Comparison of ENCODE assay signal across 31 cellular contexts in genomic region chr5:40141418-40141817, GRCh38.
"Had no signal": no experiment of that assay in that cellular context is flagged by ENCODE, and none has a peak within 500 bp of the region (broad histone marks: within the 10 kb centered on the region; RNA-seq: fewer than 3 reads in every experiment).

No MANE protein-coding gene starts in this region.

- H3K36me3 ChIP-seq: adrenal gland, ascending aorta, breast epithelium, cardiac muscle cell, colonic mucosa, gastroesophageal sphincter, heart right ventricle had no signal

- H3K27me3 Mint-ChIP-seq: activated naive CD8-positive, alpha-beta T cell treated with anti-CD3 and anti-CD28 coated beads for 36 hours; activated T-helper 17 cell treated with anti-CD3 and anti-CD28 coated beads, Interleukin-2, amount 50 U/mL, for 72 hours; brain had no signal

- DNase-seq: activated CD4-positive, alpha-beta T cell treated with anti-CD3 and anti-CD28 coated beads for 48 hours; activated CD4-positive, alpha-beta T cell treated with anti-CD3 and anti-CD28 coated beads, Interleukin-2, amount 50 U/mL, for 1 hour; activated CD4-positive, alpha-beta T cell treated with anti-CD3 and anti-CD28 coated beads, Interleukin-2, amount 50 U/mL, for 48 hours; activated CD8-positive, alpha-beta memory T cell treated with anti-CD3 and anti-CD28 coated beads for 24 hours; activated CD8-positive, alpha-beta T cell treated with anti-CD3 and anti-CD28 coated beads for 36 hours; activated effector memory CD4-positive, alpha-beta T cell treated with Interleukin-2 at 50 U/mL for 16 hours; activated naive CD4-positive, alpha-beta T cell treated with anti-CD3 and anti-CD28 coated beads for 36 hours; activated naive CD8-positive, alpha-beta T cell treated with anti-CD3 and anti-CD28 coated beads for 36 hours; activated naive CD8-positive, alpha-beta T cell treated with anti-CD3 and anti-CD28 coated beads, Interleukin-2, amount 50 U/mL, for 24 hours; activated T-cell treated with anti-CD3 and anti-CD28 coated beads, Interleukin-2, amount 50 U/mL, for 4 hours; adrenal gland; amygdala; central memory CD4-positive, alpha-beta T cell; cerebellar nuclear complex; colonic mucosa; dorsolateral prefrontal cortex; effector memory CD4-positive, alpha-beta T cell; endodermal cell; foreskin keratinocyte; heart right ventricle; T-helper 2 cell had no signal

- H3K36me3 Mint-ChIP-seq: activated naive CD4-positive, alpha-beta T cell treated with anti-CD3 and anti-CD28 coated beads, Interleukin-2, amount 50 U/mL, for 24 hours; activated naive CD8-positive, alpha-beta T cell treated with anti-CD3 and anti-CD28 coated beads for 36 hours; brain had no signal

- H3K4me2 ChIP-seq: hepatocyte had no signal

- H3K4me3 Mint-ChIP-seq: activated CD8-positive, alpha-beta T cell treated with anti-CD3 and anti-CD28 coated beads for 36 hours; activated naive CD4-positive, alpha-beta T cell treated with anti-CD3 and anti-CD28 coated beads for 36 hours; activated naive CD4-positive, alpha-beta T cell treated with anti-CD3 and anti-CD28 coated beads, Interleukin-2, amount 50 U/mL, for 24 hours; activated naive CD8-positive, alpha-beta T cell treated with anti-CD3 and anti-CD28 coated beads for 36 hours; activated naive CD8-positive, alpha-beta T cell treated with anti-CD3 and anti-CD28 coated beads, Interleukin-2, amount 50 U/mL, for 24 hours; activated T-cell treated with anti-CD3 and anti-CD28 coated beads, Interleukin-2, amount 50 U/mL, for 4 hours; activated T-helper 17 cell treated with anti-CD3 and anti-CD28 coated beads, Interleukin-2, amount 50 U/mL, for 72 hours; brain; endodermal cell had no signal

- H3K27ac ChIP-seq: adrenal gland, ascending aorta, breast epithelium, cardiac muscle cell, colonic mucosa, dorsolateral prefrontal cortex, foreskin keratinocyte, gastroesophageal sphincter, hepatocyte had no signal

- H2AFZ ChIP-seq: hepatocyte had no signal

- H3K79me2 ChIP-seq: hepatocyte had no signal

- H3K9me3 Mint-ChIP-seq: activated CD8-positive, alpha-beta T cell treated with anti-CD3 and anti-CD28 coated beads for 36 hours; activated naive CD4-positive, alpha-beta T cell treated with anti-CD3 and anti-CD28 coated beads for 36 hours; activated naive CD4-positive, alpha-beta T cell treated with anti-CD3 and anti-CD28 coated beads, Interleukin-2, amount 50 U/mL, for 24 hours; activated naive CD8-positive, alpha-beta T cell treated with anti-CD3 and anti-CD28 coated beads for 36 hours; activated T-helper 17 cell treated with anti-CD3 and anti-CD28 coated beads, Interleukin-2, amount 50 U/mL, for 72 hours; brain had no signal

- ATAC-seq: activated CD4-positive, CD25-positive, alpha-beta regulatory T cell treated with anti-CD3 and anti-CD28 coated beads, Interleukin-2, amount 50 U/mL, for 24 hours; activated CD8-positive, alpha-beta T cell treated with anti-CD3 and anti-CD28 coated beads for 36 hours; activated naive CD8-positive, alpha-beta T cell treated with anti-CD3 and anti-CD28 coated beads, Interleukin-2, amount 50 U/mL, for 24 hours; activated T-cell treated with anti-CD3 and anti-CD28 coated beads, Interleukin-2, amount 50 U/mL, for 4 hours; activated T-helper 17 cell treated with anti-CD3 and anti-CD28 coated beads, Interleukin-2, amount 50 U/mL, for 72 hours; esophagus mucosa; foreskin keratinocyte; gastroesophageal sphincter; heart right ventricle had no signal

- H3K4me1 ChIP-seq: adrenal gland, ascending aorta, breast epithelium, colonic mucosa, foreskin keratinocyte, gastroesophageal sphincter had no signal

- H3K4me3 ChIP-seq: adrenal gland, ascending aorta, breast epithelium, cardiac muscle cell, colonic mucosa, dorsolateral prefrontal cortex, gastroesophageal sphincter, heart right ventricle, hepatocyte had no signal

- H3K27me3 ChIP-seq: adrenal gland, ascending aorta, breast epithelium, cardiac muscle cell, colonic mucosa, foreskin keratinocyte, gastroesophageal sphincter, heart right ventricle, hepatocyte had no signal

- H3K4me1 Mint-ChIP-seq: activated naive CD4-positive, alpha-beta T cell treated with anti-CD3 and anti-CD28 coated beads, Interleukin-2, amount 50 U/mL, for 24 hours; activated T-helper 17 cell treated with anti-CD3 and anti-CD28 coated beads, Interleukin-2, amount 50 U/mL, for 72 hours; endodermal cell had no signal

- H3K27ac Mint-ChIP-seq: activated CD8-positive, alpha-beta T cell treated with anti-CD3 and anti-CD28 coated beads for 36 hours; activated naive CD4-positive, alpha-beta T cell treated with anti-CD3 and anti-CD28 coated beads for 36 hours; activated naive CD4-positive, alpha-beta T cell treated with anti-CD3 and anti-CD28 coated beads, Interleukin-2, amount 50 U/mL, for 24 hours; activated naive CD8-positive, alpha-beta T cell treated with anti-CD3 and anti-CD28 coated beads for 36 hours; activated naive CD8-positive, alpha-beta T cell treated with anti-CD3 and anti-CD28 coated beads, Interleukin-2, amount 50 U/mL, for 24 hours; activated T-helper 17 cell treated with anti-CD3 and anti-CD28 coated beads, Interleukin-2, amount 50 U/mL, for 72 hours; brain; endodermal cell had no signal

- H3K9me3 ChIP-seq: adrenal gland, ascending aorta, breast epithelium, colonic mucosa, gastroesophageal sphincter had no signal
